Comparison of ENCODE assay signal across 1 cellular context in genomic region chr13:28719656-28720055, GRCh38.
TF ChIP-seq lines count a peak whose summit lies in the region.

No MANE protein-coding gene starts in this region.

TF ChIP-seq in HCT116, 20 proteins besides CTCF, POLR2A, EP300 and RAD21 (continued from another document):
- no peak for TF ChIP-seq EZH2 (IDR thresholded peaks at IDR 0.05)
TF ChIP-seq in HCT116: peak in this region for 0.
